In genomic region chr10:63266337-63267327, GRCh38 we compare ENCODE assay signal across 8 cellular contexts.
DNase-seq lines count a peak whose midpoint lies in the region; ATAC-seq and TF ChIP-seq lines count a peak whose summit lies in the region.

No MANE protein-coding gene starts in this region.

- ATAC-seq in GM21528 (IDR thresholded peaks at IDR 0.05; ENCODE audit: low FRiP score, unreplicated experiment) (no peak), GM18520 (IDR thresholded peaks at IDR 0.05; ENCODE audit: unreplicated experiment) (no peak)

- H3K4me1 Mint-ChIP-seq in T-helper 1 cell treated with Interleukin-12 subunit alpha and Interleukin-12 subunit beta and Interleukin-4 antibody, amounts not matched to agents 30 μg/mL and 1 μg/mL, for 36 hours (ENCODE audit: low read depth) = peaks cover 22% of the 10 kb centered on the region

- no peaks in the 10 kb centered on the region for H3K9me3 Mint-ChIP-seq in T-helper 1 cell treated with Interleukin-12 subunit alpha and Interleukin-12 subunit beta and Interleukin-4 antibody, amounts not matched to agents 30 μg/mL and 1 μg/mL, for 36 hours

- peak overlapping the region; percentile 82 for H3K4me3 ChIP-seq in fibroblast of villous mesenchyme (ENCODE audit: low read depth, low read length)
- H3K4me3 ChIP-seq in skeletal muscle satellite cell (ENCODE audit: low read length) = peak overlapping the region; percentile 74

- peaks cover under 1% of the 10 kb centered on the region for H3K36me3 ChIP-seq in skeletal muscle satellite cell (ENCODE audit: insufficient read depth, low read length)

- peak overlapping the region; percentile 82 for H3K4me3 Mint-ChIP-seq in T-helper 1 cell treated with Interleukin-12 subunit alpha and Interleukin-12 subunit beta and Interleukin-4 antibody, amounts not matched to agents 30 μg/mL and 1 μg/mL, for 36 hours

- H3K4me2 ChIP-seq in skeletal muscle satellite cell (ENCODE audit: low read length) = peak overlapping the region; percentile 79

- DNase-seq in NCI-H526 treated with DMSO at 0.1 percent for 48 hours (lab: John Stamatoyannopoulos, UW) (peak; percentile 4), NCI-H526 (lab: John Stamatoyannopoulos, UW) (no peak), fibroblast of villous mesenchyme (ENCODE audit: low read depth) (peak; percentile 23), MV-4-11 (lab: John Stamatoyannopoulos, UW) (no peak)

- peak overlapping the region; percentile 73 for H3K27ac Mint-ChIP-seq in T-helper 1 cell treated with Interleukin-12 subunit alpha and Interleukin-12 subunit beta and Interleukin-4 antibody, amounts not matched to agents 30 μg/mL and 1 μg/mL, for 36 hours

- H3K36me3 Mint-ChIP-seq in T-helper 1 cell treated with Interleukin-12 subunit alpha and Interleukin-12 subunit beta and Interleukin-4 antibody, amounts not matched to agents 30 μg/mL and 1 μg/mL, for 36 hours (ENCODE audit: low read depth) = peaks cover 11% of the 10 kb centered on the region

- H3K27me3 ChIP-seq in skeletal muscle satellite cell (ENCODE audit: control insufficient read depth, insufficient read depth, low read length) = no peaks in the 10 kb centered on the region

- H3K27me3 Mint-ChIP-seq in T-helper 1 cell treated with Interleukin-12 subunit alpha and Interleukin-12 subunit beta and Interleukin-4 antibody, amounts not matched to agents 30 μg/mL and 1 μg/mL, for 36 hours (ENCODE audit: low read depth) = no peaks in the 10 kb centered on the region

- TF ChIP-seq CTCF in fibroblast of villous mesenchyme (IDR thresholded peaks at IDR 0.05; ENCODE audit: insufficient read depth, low read depth, low read length) = no peak

- H3K9me3 ChIP-seq in skeletal muscle satellite cell (replicated peaks; ENCODE audit: low read length) = no peaks in the 10 kb centered on the region

- peak overlapping the region; percentile 92 for H3K9ac ChIP-seq in skeletal muscle satellite cell (ENCODE audit: low read depth, low read length)

- H3K4me1 ChIP-seq in skeletal muscle satellite cell (ENCODE audit: control insufficient read depth, insufficient read depth, low read length) = peaks cover 29% of the 10 kb centered on the region

Comparison
In these comparisons a context has a peak if more than half of its experiments do, and no peak if none do; other contexts are left out.
1. DNase-seq: peak in NCI-H526 treated with DMSO at 0.1 percent for 48 hours (single experiment) and fibroblast of villous mesenchyme (single experiment); none in NCI-H526 (0 of 2) and MV-4-11 (single experiment).